ENCODE assay signal across 16 cellular contexts in the genomic region with DNA sequence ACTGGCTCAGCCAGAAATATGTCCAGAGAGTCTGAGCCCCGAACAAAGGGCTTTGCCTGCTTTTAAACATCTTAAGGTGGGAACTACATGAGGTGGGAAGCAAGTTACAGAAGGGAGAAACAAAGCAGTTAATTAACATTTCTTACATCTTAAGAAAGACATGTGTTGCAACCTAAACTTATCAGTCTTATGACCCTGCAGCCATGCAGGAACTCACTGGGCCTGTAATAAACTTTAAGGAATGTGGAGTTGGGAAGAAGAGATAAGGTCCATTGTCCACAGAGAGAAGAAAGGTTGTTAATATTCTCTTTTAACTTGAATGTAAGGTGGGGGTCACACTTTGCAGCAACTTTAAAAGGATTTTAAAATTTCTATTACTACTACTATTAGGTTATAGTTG. TPM values are rescaled to one million over a fixed set of nuclear protein-coding genes. Genes with fewer than 3 reads are reported as not detected.
A peak's percentile ranks its signal among the peaks of the same experiment; 100 is the strongest.
DNase-seq lines count a peak whose midpoint lies in the region; ATAC-seq, FAIRE-seq and TF ChIP-seq lines count a peak whose summit lies in the region.
"Had no signal": no experiment of that assay in that cellular context is flagged by ENCODE, and none has a peak within 500 bp of the region (broad histone marks: within the 10 kb centered on the region; RNA-seq: fewer than 3 reads in every experiment).

No MANE protein-coding gene starts in this region.

- POLR2A ChIA-PET in A549 (lab: Yijun Ruan, JAX): no interaction called here

- H3K18ac ChIP-seq in H9 (ENCODE audit: insufficient read length, low read depth, low read length): no peak overlapping the region

- H3K36me3 Mint-ChIP-seq in progenitor cell of endocrine pancreas (ENCODE audit: insufficient read depth) (no peaks in the 10 kb centered on the region), H9 (ENCODE audit: insufficient read depth in 1 of 3, low read depth in 3 of 3) (no peaks in the 10 kb centered on the region), immature natural killer cell (peaks cover 3 to 6% (median 4%) of the 10 kb centered on the region in 3 donors)

- no peak overlapping the region for H3K4ac ChIP-seq in H9 (ENCODE audit: low read depth, low read length)

- H2BK5ac ChIP-seq in H9 (ENCODE audit: insufficient read length, low read length): no peak overlapping the region

- H4K20me1 ChIP-seq in hepatocyte (ENCODE audit: insufficient read depth, poor library complexity, severe bottlenecking) (no peaks in the 10 kb centered on the region), H9 (ENCODE audit: control insufficient read depth, insufficient read depth, insufficient read length) (no peaks in the 10 kb centered on the region)
- H4K20me1 ChIP-seq: BLaER1 had no signal

- H4K8ac ChIP-seq in H9 (replicated peaks; ENCODE audit: insufficient read length, low read depth, low read length): no peak overlapping the region

- no peak for TF ChIP-seq RAD21 in A549 (conservative IDR thresholded peaks at IDR 0.05 in 1 of 2, IDR thresholded peaks at IDR 0.05 in 1 of 2)

- H3K14ac ChIP-seq in H9 (ENCODE audit: insufficient read depth, low read length): no peak overlapping the region

- TF ChIP-seq EP300 in A549 (IDR thresholded peaks at IDR 0.05): no peak

- no peak overlapping the region for H2AFZ ChIP-seq in hepatocyte
- no peak overlapping the region for H2AFZ ChIP-seq in H9 (ENCODE audit: low read length)

- H3K23me2 ChIP-seq in H9 (ENCODE audit: insufficient read length, low read depth, low read length, poor library complexity, severe bottlenecking): no peaks in the 10 kb centered on the region

- TF ChIP-seq CTCF in A549 (IDR thresholded peaks at IDR 0.05) (no peak), hepatocyte (IDR thresholded peaks at IDR 0.05; ENCODE audit: poor library complexity) (no peak), progenitor cell of endocrine pancreas (IDR thresholded peaks at IDR 0.05; ENCODE audit: unreplicated experiment) (no peak), H9 (conservative IDR thresholded peaks at IDR 0.05) (no peak)

- H3K27me3 Mint-ChIP-seq in progenitor cell of endocrine pancreas: peaks cover 31% of the 10 kb centered on the region
- H3K27me3 Mint-ChIP-seq in H9 (ENCODE audit: low read depth): no peaks in the 10 kb centered on the region; the same call in none of the 2 replicates
- H3K27me3 Mint-ChIP-seq in immature natural killer cell (ENCODE audit: low read depth in 3 of 3): peaks cover 2% of the 10 kb centered on the region in 3 donors

- no peak overlapping the region for H4K5ac ChIP-seq in H9 (ENCODE audit: insufficient read length, low read depth, low read length)

- peaks cover 19% of the 10 kb centered on the region for H3K4me1 Mint-ChIP-seq in progenitor cell of endocrine pancreas (ENCODE audit: low read depth)
- peaks cover 5 to 13% of the 10 kb centered on the region in 2 experiments for H3K4me1 Mint-ChIP-seq in H9
- H3K4me1 Mint-ChIP-seq in immature natural killer cell: no peaks in the 10 kb centered on the region
- H3K4me1 Mint-ChIP-seq: CD8-positive, alpha-beta memory T cell had no signal

- no peak for DNase-seq in A549 (ENCODE audit: low read depth in 1 of 2, low spot score in 1 of 2)
- DNase-seq in amniotic epithelial cell (ENCODE audit: low read depth): peak; percentile 67
- DNase-seq in hepatocyte (ENCODE audit: low spot score): peak; percentile 32
- no peak for DNase-seq in progenitor cell of endocrine pancreas (ENCODE audit: low spot score, unreplicated experiment)
- no peak for DNase-seq in H9
- DNase-seq in immature natural killer cell: no peak
- no peak for DNase-seq in NCI-H187 (lab: John Stamatoyannopoulos, UW)
- DNase-seq in GDM1 (lab: John Stamatoyannopoulos, UW): no peak
- DNase-seq: AML-193; CD8-positive, alpha-beta memory T cell; DMS53 had no signal

- H3K27ac Mint-ChIP-seq in progenitor cell of endocrine pancreas (no peak overlapping the region), H9 (no peak overlapping the region), immature natural killer cell (no peak overlapping the region)
- H3K27ac Mint-ChIP-seq: CD8-positive, alpha-beta memory T cell had no signal

- no peak overlapping the region for H3K23ac ChIP-seq in H9 (ENCODE audit: insufficient read length, low read depth, low read length)

- H3K9me3 ChIP-seq in A549: peaks cover 18% of the 10 kb centered on the region
- H3K9me3 ChIP-seq in hepatocyte (ENCODE audit: low read depth): no peaks in the 10 kb centered on the region
- H3K9me3 ChIP-seq in H9 (ENCODE audit: control insufficient read depth, low read depth, low read length): no peaks in the 10 kb centered on the region
- H3K9me3 ChIP-seq: BLaER1 had no signal

- CTCF ChIA-PET in A549 (lab: Yijun Ruan, JAX): interaction anchor here (1.0 kb wide), 1 partner anchor 215 kb away, joined by 3 read pairs; no protein-coding TSS in a partner anchor

- H2AK5ac ChIP-seq in H9 (ENCODE audit: insufficient read length, low read length): no peak overlapping the region

- FAIRE-seq in A549 (lab: Jason Lieb, UNC): peak; percentile 86

- no peaks in the 10 kb centered on the region for H3K79me1 ChIP-seq in H9 (ENCODE audit: insufficient read depth, low read depth, low read length, poor library complexity, severe bottlenecking)

- no peak for ATAC-seq in A549
- ATAC-seq: HCT116 had no signal

- WGBS in A549 (ENCODE audit: missing lambda C conversion rate): 67% methylated on average over 1 of the region's 1 CpG
- WGBS in hepatocyte (ENCODE audit: low lambda C conversion rate, missing lambda C conversion rate): 33% methylated on average over 1 of the region's 1 CpG
- WGBS in H9 (ENCODE audit: extremely low coverage, insufficient read length, low lambda C conversion rate): no CpG with 5 or more reads among the region's 1 CpG

- H3K4me3 ChIP-seq in A549 (no peak overlapping the region), hepatocyte (no peak overlapping the region)
- H3K4me3 ChIP-seq: BLaER1 had no signal

- no peak overlapping the region for H3K9ac ChIP-seq in H9 (ENCODE audit: extremely low read depth, insufficient read length, low read length)
- H3K9ac ChIP-seq: BLaER1 had no signal

- no peak overlapping the region for H3K27ac ChIP-seq in A549
- H3K27ac ChIP-seq in hepatocyte: peak overlapping the region; percentile 89
- H3K27ac ChIP-seq in H9 (ENCODE audit: insufficient read length, low read depth, low read length): no peak overlapping the region
- H3K27ac ChIP-seq: 22Rv1, BLaER1, HL-60 had no signal

- no peaks in the 10 kb centered on the region for H3K79me2 ChIP-seq in hepatocyte
- H3K79me2 ChIP-seq in H9 (ENCODE audit: insufficient read depth, low read length): no peaks in the 10 kb centered on the region

- no peaks in the 10 kb centered on the region for H3K9me2 ChIP-seq in hepatocyte (replicated peaks; ENCODE audit: insufficient read depth)

- no peak overlapping the region for H2BK120ac ChIP-seq in H9 (ENCODE audit: low read depth, low read length, poor library complexity, severe bottlenecking)

- no peak overlapping the region for H2BK12ac ChIP-seq in H9 (ENCODE audit: insufficient read length, low read depth, low read length)

- H3K4me1 ChIP-seq in A549 (peaks cover 11% of the 10 kb centered on the region), hepatocyte (ENCODE audit: insufficient read depth) (peaks cover 16% of the 10 kb centered on the region), H9 (ENCODE audit: insufficient read depth, low read length) (no peaks in the 10 kb centered on the region)
- H3K4me1 ChIP-seq: BLaER1 had no signal

- no peak for TF ChIP-seq POLR2A in A549 (IDR thresholded peaks at IDR 0.05; ENCODE audit: low read length)

- H3K4me3 Mint-ChIP-seq in progenitor cell of endocrine pancreas (ENCODE audit: low read depth) (peak overlapping the region; percentile 9), H9 (no peak overlapping the region), immature natural killer cell (no peak overlapping the region)
- H3K4me3 Mint-ChIP-seq: CD8-positive, alpha-beta memory T cell had no signal

- no peak overlapping the region for H2BK20ac ChIP-seq in H9 (ENCODE audit: low read depth, low read length, poor library complexity, severe bottlenecking)

- no peak overlapping the region for H2BK15ac ChIP-seq in H9 (ENCODE audit: low read depth, low read length)

- no peaks in the 10 kb centered on the region for H3K36me3 ChIP-seq in hepatocyte (replicated peaks; ENCODE audit: insufficient read depth, low read depth)
- H3K36me3 ChIP-seq: BLaER1 had no signal

- H3K4me2 ChIP-seq in A549 (no peak overlapping the region), hepatocyte (peak overlapping the region; percentile 11), H9 (ENCODE audit: insufficient read depth, insufficient read length, low read length) (no peak overlapping the region)
- H3K4me2 ChIP-seq: BLaER1 had no signal

- H3K9me3 Mint-ChIP-seq in progenitor cell of endocrine pancreas (ENCODE audit: low read depth) (no peaks in the 10 kb centered on the region), H9 (no peaks in the 10 kb centered on the region; a peak in 1 of 5 replicates), immature natural killer cell (no peaks in the 10 kb centered on the region)
- H3K9me3 Mint-ChIP-seq: CD8-positive, alpha-beta memory T cell had no signal

- H3K56ac ChIP-seq in H9 (ENCODE audit: insufficient read length, low read depth, low read length): no peak overlapping the region

- H3T11ph ChIP-seq in H9 (ENCODE audit: low read length): no peak overlapping the region

- no peak overlapping the region for H4K91ac ChIP-seq in H9 (ENCODE audit: insufficient read length, low read depth, low read length)

- H3K27me3 ChIP-seq in hepatocyte: no peaks in the 10 kb centered on the region
- no peaks in the 10 kb centered on the region for H3K27me3 ChIP-seq in H9 (ENCODE audit: insufficient read depth, low read length)
- H3K27me3 ChIP-seq: BLaER1 had no signal

TF ChIP-seq in A549, 52 proteins besides CTCF, POLR2A, EP300 and RAD21 (continues in another document):
- TF ChIP-seq HOXB5 (CRISPR knock-in tag; IDR thresholded peaks at IDR 0.05): no peak
- TF ChIP-seq, protein P1, sequence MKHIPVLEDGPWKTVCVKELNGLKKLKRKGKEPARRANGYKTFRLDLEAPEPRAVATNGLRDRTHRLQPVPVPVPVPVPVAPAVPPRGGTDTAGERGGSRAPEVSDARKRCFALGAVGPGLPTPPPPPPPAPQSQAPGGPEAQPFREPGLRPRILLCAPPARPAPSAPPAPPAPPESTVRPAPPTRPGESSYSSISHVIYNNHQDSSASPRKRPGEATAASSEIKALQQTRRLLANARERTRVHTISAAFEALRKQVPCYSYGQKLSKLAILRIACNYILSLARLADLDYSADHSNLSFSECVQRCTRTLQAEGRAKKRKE (CRISPR knock-in tag; IDR thresholded peaks at IDR 0.05; ENCODE audit: low read depth): no peak

RNA-seq across cellular contexts. Expression of a gene that starts 46.8 kb away (rescaled TPM):
- polyA plus RNA-seq in A549 (2011; rRNA removed) (not detected in 2 replicates), A549 (2017; fragmentation: RNase III; extraction: RNeasy Plus Mini Kit Qiagen cat#74134 plus additional on column Dnase treatment) (not detected in 3 replicates), hepatocyte (not detected in 2 replicates), immature natural killer cell (not detected)
- not detected in 2 replicates for polyA plus RNA-seq in A549 (2012; cell fraction: cytosol; rRNA removed)
- not detected in 2 replicates for polyA plus RNA-seq in A549 (2012; cell fraction: nucleus; rRNA removed)
- not detected in 2 replicates for polyA minus RNA-seq in A549 (2011; rRNA and poly(A)+ RNA removed)
- total RNA-seq in hepatocyte (not detected in 2 replicates), progenitor cell of endocrine pancreas (not detected in 2 replicates), H9 (2021) (not detected in 2 replicates)
- total RNA-seq: CD8-positive, alpha-beta memory T cell; H4 had no signal
- polyA plus RNA-seq: CD8-positive, alpha-beta memory T cell had no signal

Comparison
In these comparisons a context has a peak if more than half of its experiments do, and no peak if none do; other contexts are left out.
1. DNase-seq: peak in amniotic epithelial cell (single experiment) and hepatocyte (single experiment); none in A549 (0 of 2), progenitor cell of endocrine pancreas (single experiment), H9 (single experiment), immature natural killer cell (0 of 3), NCI-H187 (0 of 2) and GDM1 (single experiment).